Comparison of ENCODE assay signal across 11 cellular contexts in genomic region chr16:9135797-9136196, GRCh38. TPM values are rescaled to one million over a fixed set of nuclear protein-coding genes. Genes with fewer than 3 reads are reported as not detected.
DNase-seq lines count a peak whose midpoint lies in the region; ATAC-seq, FAIRE-seq and TF ChIP-seq lines count a peak whose summit lies in the region.
"Had no signal": no experiment of that assay in that cellular context is flagged by ENCODE, and none has a peak within 500 bp of the region (broad histone marks: within the 10 kb centered on the region; RNA-seq: fewer than 3 reads in every experiment).

No MANE protein-coding gene starts in this region.

- no peak overlapping the region for H3K27ac ChIP-seq in CD8-positive, alpha-beta memory T cell (ENCODE audit: low read depth, low read length)
- H3K27ac ChIP-seq in smooth muscle cell (ENCODE audit: low read depth) = no peak overlapping the region
- H3K27ac ChIP-seq in small intestine (ENCODE audit: low read depth in 1 of 2, low read length in 1 of 2) = no peak overlapping the region

- POLR2A ChIA-PET in CD8-positive, alpha-beta memory T cell (lab: Charles Lee) = no interaction called here

- DNase-seq in CD8-positive, alpha-beta memory T cell = no peak
- DNase-seq in dermis microvascular lymphatic vessel endothelial cell (ENCODE audit: low read depth in 2 of 2) (peak; percentile 49 to 70), smooth muscle cell (lab: John Stamatoyannopoulos, UW; ENCODE audit: unreplicated experiment) (no peak), small intestine (no peak), NCI-H2081 (lab: John Stamatoyannopoulos, UW) (no peak)
- DNase-seq in activated CD4-positive, alpha-beta T cell treated with anti-CD3 and anti-CD28 coated beads for 48 hours = no peak
- DNase-seq: activated T-cell treated with anti-CD3 and anti-CD28 coated beads, Interleukin-2, amount 50 U/mL, for 72 hours; Caco-2; effector CD8-positive, alpha-beta T cell had no signal

- H3K4me1 Mint-ChIP-seq in CD8-positive, alpha-beta memory T cell = peaks cover 30 to 39% (median 38%) of the 10 kb centered on the region in 3 donors

- no peaks in the 10 kb centered on the region for H3K79me2 ChIP-seq in smooth muscle cell (ENCODE audit: low read depth)

- no peak for FAIRE-seq in small intestine (lab: Jason Lieb, UNC)

- CTCF ChIA-PET in CD8-positive, alpha-beta memory T cell (lab: Charles Lee) = interaction anchor here (0.9 to 2.2 kb wide), 8 partner anchors 13 to 569 kb away, joined by 3 to 9 read pairs (median 4); no protein-coding TSS in a partner anchor

- H3F3A ChIP-seq in smooth muscle cell (ENCODE audit: low read depth) = no peaks in the 10 kb centered on the region

- no peaks in the 10 kb centered on the region for H3K9me3 ChIP-seq in CD8-positive, alpha-beta memory T cell (ENCODE audit: low read length)
- no peaks in the 10 kb centered on the region for H3K9me3 ChIP-seq in smooth muscle cell (replicated peaks; ENCODE audit: low read depth)
- H3K9me3 ChIP-seq in small intestine (ENCODE audit: control insufficient read depth, low read depth) = no peaks in the 10 kb centered on the region
- H3K9me3 ChIP-seq: Caco-2 had no signal

- WGBS in smooth muscle cell (ENCODE audit: low lambda C conversion rate) = 81% methylated on average over 8 of the region's 8 CpGs
- WGBS in small intestine, 3 donors = 38 to 43% (median 43%) methylated on average over 8 of the region's 8 CpGs

- H3K27ac Mint-ChIP-seq in CD8-positive, alpha-beta memory T cell = peak overlapping the region in 6 of 8 donors; percentile 11 to 86 (median 64)
- H3K27ac Mint-ChIP-seq: activated T-cell treated with anti-CD3 and anti-CD28 coated beads, Interleukin-2, amount 50 U/mL, for 72 hours had no signal

- H3K9me3 Mint-ChIP-seq in CD8-positive, alpha-beta memory T cell = no peaks in the 10 kb centered on the region
- H3K9me3 Mint-ChIP-seq: activated T-cell treated with anti-CD3 and anti-CD28 coated beads, Interleukin-2, amount 50 U/mL, for 72 hours had no signal

- H3K4me1 ChIP-seq in CD8-positive, alpha-beta memory T cell (ENCODE audit: insufficient read depth, low read length) = peaks cover 13% of the 10 kb centered on the region
- H3K4me1 ChIP-seq in smooth muscle cell (ENCODE audit: low read depth) (no peaks in the 10 kb centered on the region), small intestine (ENCODE audit: control insufficient read depth in 2 of 2, insufficient read depth in 1 of 2, low read depth in 1 of 2, low read length in 1 of 2) (no peaks in the 10 kb centered on the region)
- H3K4me1 ChIP-seq: Caco-2 had no signal

- H3K9ac ChIP-seq in smooth muscle cell (ENCODE audit: low read depth) = no peak overlapping the region

- H3K36me3 Mint-ChIP-seq in CD8-positive, alpha-beta memory T cell = peaks cover 0 to 3% (median under 1%) of the 10 kb centered on the region in 3 donors

- H3K36me3 ChIP-seq in CD8-positive, alpha-beta memory T cell (ENCODE audit: insufficient read depth, low read length) = no peaks in the 10 kb centered on the region
- H3K36me3 ChIP-seq in smooth muscle cell (ENCODE audit: low read depth) (no peaks in the 10 kb centered on the region), small intestine (ENCODE audit: control insufficient read depth in 2 of 2, insufficient read depth in 2 of 2, low read length in 2 of 2) (no peaks in the 10 kb centered on the region)

- H3K4me3 Mint-ChIP-seq in CD8-positive, alpha-beta memory T cell = peak overlapping the region in 1 of 7 donors; percentile 55
- H3K4me3 Mint-ChIP-seq: activated T-cell treated with anti-CD3 and anti-CD28 coated beads, Interleukin-2, amount 50 U/mL, for 72 hours had no signal

- H3K27me3 Mint-ChIP-seq in CD8-positive, alpha-beta memory T cell = peaks cover 0 to 9% of the 10 kb centered on the region in 2 donors

- H4K20me1 ChIP-seq in smooth muscle cell (ENCODE audit: low read depth) = peaks cover 40% of the 10 kb centered on the region

- H3K4me2 ChIP-seq in smooth muscle cell = no peak overlapping the region

- peak; percentile 70 for ATAC-seq in GM21367 (IDR thresholded peaks at IDR 0.05; ENCODE audit: unreplicated experiment)
- peak; percentile 67 for ATAC-seq in HG03457 (IDR thresholded peaks at IDR 0.05; ENCODE audit: unreplicated experiment)

- TF ChIP-seq CTCF in smooth muscle cell (IDR thresholded peaks at IDR 0.05; ENCODE audit: borderline replicate concordance, insufficient read depth, poor library complexity, severe bottlenecking) = no peak

- no peak overlapping the region for H3K4me3 ChIP-seq in CD8-positive, alpha-beta memory T cell (ENCODE audit: low read length)
- H3K4me3 ChIP-seq in smooth muscle cell (no peak overlapping the region), small intestine (ENCODE audit: low read depth in 1 of 2, low read length in 2 of 2) (no peak overlapping the region)

- peaks cover 4% of the 10 kb centered on the region for H3K27me3 ChIP-seq in CD8-positive, alpha-beta memory T cell (ENCODE audit: insufficient read depth, low read length, poor library complexity, severe bottlenecking)
- no peaks in the 10 kb centered on the region for H3K27me3 ChIP-seq in smooth muscle cell (ENCODE audit: low read depth)
- H3K27me3 ChIP-seq in small intestine (ENCODE audit: control insufficient read depth in 2 of 2, insufficient read depth in 2 of 2, low read length in 2 of 2) = no peaks in the 10 kb centered on the region

- no peak overlapping the region for H2AFZ ChIP-seq in smooth muscle cell (ENCODE audit: low read depth)

RNA-seq across cellular contexts. Expression of gene HAPSTR1, which starts 44.4 kb away (rescaled TPM):
- total RNA-seq in CD8-positive, alpha-beta memory T cell = 10 to 100 TPM; 60.4 to 61.2 TPM
- 21.3 TPM for polyA plus RNA-seq in CD8-positive, alpha-beta memory T cell
- total RNA-seq in dermis microvascular lymphatic vessel endothelial cell (45.7 and 50.7 TPM in 2 replicates), smooth muscle cell (77.5 and 86.7 TPM in 2 replicates)
- polyA plus RNA-seq in smooth muscle cell (26.7 and 29.1 TPM in 2 replicates), small intestine (10 to 100 TPM; 11.6 to 18.1 (median 11.9) TPM)

Comparison
In these comparisons a context has a peak if more than half of its experiments do, and no peak if none do; other contexts are left out.
1. DNase-seq: peak in dermis microvascular lymphatic vessel endothelial cell (2 of 2); none in CD8-positive, alpha-beta memory T cell (0 of 5), smooth muscle cell (single experiment), small intestine (single experiment), activated CD4-positive, alpha-beta T cell treated with anti-CD3 and anti-CD28 coated beads for 48 hours (single experiment) and NCI-H2081 (0 of 2).